In genomic region chr12:74021937-74022336, GRCh38 we compare ENCODE assay signal across 8 cellular contexts.
DNase-seq lines count a peak whose midpoint lies in the region; ATAC-seq and TF ChIP-seq lines count a peak whose summit lies in the region.
"Had no signal": no experiment of that assay in that cellular context is flagged by ENCODE, and none has a peak within 500 bp of the region (broad histone marks: within the 10 kb centered on the region; RNA-seq: fewer than 3 reads in every experiment).

No MANE protein-coding gene starts in this region.

- ATAC-seq in HG03097 (IDR thresholded peaks at IDR 0.05; ENCODE audit: low FRiP score, unreplicated experiment) (peak; percentile 90), left lung (peak; percentile 95)
- ATAC-seq in activated CD4-positive, CD25-positive, alpha-beta regulatory T cell treated with anti-CD3 and anti-CD28 coated beads, Interleukin-2, amount 50 U/mL, for 24 hours, result no peak

- peak; percentile 28 for DNase-seq in EL
- peak; percentile 0 for DNase-seq in GM19238 (ENCODE audit: insufficient read length, low spot score)
- DNase-seq in NCI-H748 treated with DMSO at 0.1 percent for 48 hours (lab: John Stamatoyannopoulos, UW), result peak; percentile 13
- DNase-seq in breast epithelium (ENCODE audit: low spot score in 2 of 2), result peak in 1 of 2 donors; percentile 61
- DNase-seq in left lung, result peak; percentile 54 to 82
- DNase-seq: activated naive CD8-positive, alpha-beta T cell treated with anti-CD3 and anti-CD28 coated beads, Interleukin-2, amount 10 ng/mL, durations not matched to agents 7 days and 5 days had no signal

- H3K27me3 ChIP-seq in breast epithelium, result no peaks in the 10 kb centered on the region
- H3K27me3 ChIP-seq in left lung, result no peaks in the 10 kb centered on the region

- H3K9me3 ChIP-seq in breast epithelium (no peaks in the 10 kb centered on the region), left lung (no peaks in the 10 kb centered on the region)

- no peak overlapping the region for H3K4me3 ChIP-seq in breast epithelium
- H3K4me3 ChIP-seq in left lung, result no peak overlapping the region

- no peak overlapping the region for H3K27ac ChIP-seq in breast epithelium
- H3K27ac ChIP-seq in left lung, result no peak overlapping the region

- H3K36me3 ChIP-seq in breast epithelium, result no peaks in the 10 kb centered on the region
- H3K36me3 ChIP-seq in left lung, result no peaks in the 10 kb centered on the region

- H3K4me1 ChIP-seq in breast epithelium (no peaks in the 10 kb centered on the region), left lung (no peaks in the 10 kb centered on the region)

- TF ChIP-seq POLR2A in breast epithelium (IDR thresholded peaks at IDR 0.05), result no peak

- TF ChIP-seq CTCF in breast epithelium (IDR thresholded peaks at IDR 0.05) (peak in 2 of 3 donors; percentile 49 to 59), left lung (IDR thresholded peaks at IDR 0.05) (peak in 1 of 2 donors; percentile 25)

- intact Hi-C loops in breast epithelium (cut with DNase I; ENCODE audit: low total_unique reads) (no loop called here), left lung (cut with DNase I) (no loop called here)

Comparison
In these comparisons a context has a peak if more than half of its experiments do, and no peak if none do; other contexts are left out.
1. ATAC-seq: peak in HG03097 (single experiment) and left lung (single experiment); none in activated CD4-positive, CD25-positive, alpha-beta regulatory T cell treated with anti-CD3 and anti-CD28 coated beads, Interleukin-2, amount 50 U/mL, for 24 hours (0 of 2).